In the genomic region with DNA sequence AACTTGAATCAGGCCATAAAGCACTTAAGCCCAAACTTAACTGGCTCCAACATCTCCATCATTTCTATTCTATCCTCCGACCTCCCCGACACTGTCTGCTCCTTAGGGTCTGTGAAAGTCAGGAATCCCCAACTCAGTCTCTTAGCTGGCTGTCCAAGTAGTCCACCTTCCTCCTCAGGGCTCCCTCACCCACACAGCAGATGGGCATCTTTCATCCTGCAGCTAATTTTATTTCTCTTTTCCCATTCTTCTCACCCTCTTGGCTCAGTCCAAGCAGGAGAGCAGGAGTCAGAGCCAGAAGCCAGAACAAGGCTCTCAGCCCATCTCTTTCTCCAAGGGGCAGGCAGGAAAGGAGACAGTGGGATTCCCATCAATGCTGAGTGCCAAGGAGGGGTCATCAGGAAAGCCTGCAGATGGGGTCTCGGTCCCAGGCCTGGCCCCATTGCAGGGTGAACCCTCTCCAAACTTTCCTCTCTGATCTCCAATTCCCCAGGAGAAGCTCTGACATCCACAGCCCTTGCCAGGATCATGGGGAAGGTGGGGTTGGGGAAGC, we compare ENCODE assay signal across 18 cellular contexts. TPM values are rescaled to one million over a fixed set of nuclear protein-coding genes. Genes with fewer than 3 reads are reported as not detected.
DNase-seq lines count a peak whose midpoint lies in the region; ATAC-seq and TF ChIP-seq lines count a peak whose summit lies in the region.
"Had no signal": no experiment of that assay in that cellular context is flagged by ENCODE, and none has a peak within 500 bp of the region (broad histone marks: within the 10 kb centered on the region; RNA-seq: fewer than 3 reads in every experiment).

No MANE protein-coding gene starts in this region.

- no peaks in the 10 kb centered on the region for H3K27me3 ChIP-seq in left ventricle myocardium inferior (ENCODE audit: low read depth)
- H3K27me3 ChIP-seq in naive thymus-derived CD4-positive, alpha-beta T cell (ENCODE audit: control insufficient read depth in 2 of 2, insufficient read depth in 2 of 2, low read length in 2 of 2), result no peaks in the 10 kb centered on the region
- no peaks in the 10 kb centered on the region for H3K27me3 ChIP-seq in gastrocnemius medialis

- POLR2A ChIA-PET in naive thymus-derived CD4-positive, alpha-beta T cell (lab: Charles Lee), result interaction anchor here (1.0 to 3.5 kb wide), 4 partner anchors 8 to 196 kb away, joined by 3 to 14 read pairs (median 4); a partner anchor contains a TSS

- H3K9me3 ChIP-seq in left ventricle myocardium inferior (replicated peaks), result no peaks in the 10 kb centered on the region
- H3K9me3 ChIP-seq in T-helper 17 cell (ENCODE audit: control insufficient read depth, low read length, poor library complexity, severe bottlenecking), result no peaks in the 10 kb centered on the region
- no peaks in the 10 kb centered on the region for H3K9me3 ChIP-seq in naive thymus-derived CD4-positive, alpha-beta T cell (ENCODE audit: control insufficient read depth in 2 of 3, low read length in 3 of 3)
- H3K9me3 ChIP-seq in gastrocnemius medialis, result no peaks in the 10 kb centered on the region

- in situ Hi-C loops in gastrocnemius medialis (cut with MboI; ENCODE audit: low sequenced_read_pairs in 4 of 4), result no loop called here

- H3K36me3 Mint-ChIP-seq in T-helper 17 cell (ENCODE audit: low read depth), result peaks cover 3% of the 10 kb centered on the region
- H3K36me3 Mint-ChIP-seq in naive thymus-derived CD4-positive, alpha-beta T cell, result no peaks in the 10 kb centered on the region

- H3K9me3 Mint-ChIP-seq in naive thymus-derived CD4-positive, alpha-beta T cell, result no peaks in the 10 kb centered on the region

- peaks cover 35% of the 10 kb centered on the region for H3K4me1 Mint-ChIP-seq in T-helper 17 cell
- peaks cover 24 to 64% (median 50%) of the 10 kb centered on the region in 7 donors for H3K4me1 Mint-ChIP-seq in naive thymus-derived CD4-positive, alpha-beta T cell

- no peak for TF ChIP-seq POLR2A in gastrocnemius medialis (IDR thresholded peaks at IDR 0.05)

- intact Hi-C loops in left ventricle myocardium superior (cut with micrococcal nuclease) (loop anchor here (10.0 kb wide), 1 partner anchor 64 kb away; no protein-coding TSS in a partner anchor), left ventricle myocardium inferior (cut with micrococcal nuclease) (loop anchor here (2.0 to 10.0 kb wide), 2 partner anchors 46 to 74 kb away; a partner anchor contains a TSS), gastrocnemius medialis (cut with DNase I; ENCODE audit: low total_unique reads) (no loop called here)
- intact Hi-C loops in naive thymus-derived CD4-positive, alpha-beta T cell (cut with micrococcal nuclease), result no loop called here

- ATAC-seq in left ventricle myocardium superior (no peak), T-helper 17 cell (no peak), gastrocnemius medialis (no peak)
- no peak for ATAC-seq in naive thymus-derived CD4-positive, alpha-beta T cell
- ATAC-seq: HCT116 had no signal

- H3K36me3 ChIP-seq in left ventricle myocardium inferior, result no peaks in the 10 kb centered on the region
- no peaks in the 10 kb centered on the region for H3K36me3 ChIP-seq in naive thymus-derived CD4-positive, alpha-beta T cell (ENCODE audit: control insufficient read depth in 2 of 3, insufficient read depth in 3 of 3, low read length in 3 of 3)
- no peaks in the 10 kb centered on the region for H3K36me3 ChIP-seq in gastrocnemius medialis

- TF ChIP-seq CTCF in left ventricle myocardium inferior (IDR thresholded peaks at IDR 0.05; ENCODE audit: borderline replicate concordance) (no peak), gastrocnemius medialis (IDR thresholded peaks at IDR 0.05 in 4 of 5, conservative IDR thresholded peaks at IDR 0.05 in 1 of 5) (no peak)

- H3K4me1 ChIP-seq in left ventricle myocardium inferior, result peaks cover 32% of the 10 kb centered on the region
- H3K4me1 ChIP-seq in naive thymus-derived CD4-positive, alpha-beta T cell (ENCODE audit: control insufficient read depth in 2 of 2, insufficient read depth in 2 of 2, low read length in 2 of 2), result peaks cover 25 to 38% of the 10 kb centered on the region in 2 donors
- H3K4me1 ChIP-seq in gastrocnemius medialis, result peaks cover 3 to 7% of the 10 kb centered on the region in 2 donors

- peak; percentile 2 for DNase-seq in left ventricle myocardium superior
- no peak for DNase-seq in left ventricle myocardium inferior
- DNase-seq in T-helper 17 cell, result no peak
- no peak for DNase-seq in naive thymus-derived CD4-positive, alpha-beta T cell
- no peak for DNase-seq in NCI-H1417 (lab: John Stamatoyannopoulos, UW)
- no peak for DNase-seq in gastrocnemius medialis
- DNase-seq in NCI-H345 treated with DMSO at 0.1 percent for 48 hours (lab: John Stamatoyannopoulos, UW; ENCODE audit: unreplicated experiment), result no peak
- DNase-seq: DMS53; GDM1; KG1; NCI-H1092; NCI-H1436 treated with DMSO at 0.1 percent for 48 hours; NCI-H1930; NCI-H226; NCI-H524; NCI-H774; NK-92 treated with Interleukin-12 subunit alpha and Interleukin-12 subunit beta, amount 100 ng/mL, for 24 hours had no signal

- peaks cover 13% of the 10 kb centered on the region for H3K27me3 Mint-ChIP-seq in T-helper 17 cell
- peaks cover 0 to 28% (median 0%) of the 10 kb centered on the region in 5 donors for H3K27me3 Mint-ChIP-seq in naive thymus-derived CD4-positive, alpha-beta T cell

- H3K4me3 Mint-ChIP-seq in T-helper 17 cell, result peak overlapping the region; percentile 63
- H3K4me3 Mint-ChIP-seq in naive thymus-derived CD4-positive, alpha-beta T cell, result peak overlapping the region in 8 of 10 donors; percentile 15 to 75 (median 68)

- peak overlapping the region; percentile 79 for H3K27ac Mint-ChIP-seq in T-helper 17 cell
- peak overlapping the region in 8 of 9 donors; percentile 73 to 95 (median 86) for H3K27ac Mint-ChIP-seq in naive thymus-derived CD4-positive, alpha-beta T cell

- CTCF ChIA-PET in naive thymus-derived CD4-positive, alpha-beta T cell (lab: Charles Lee), result interaction anchor here (1.3 to 4.1 kb wide), 4 partner anchors 13 to 101 kb away, joined by 4 to 16 read pairs (median 8); no protein-coding TSS in a partner anchor

- H3K27ac ChIP-seq in left ventricle myocardium inferior (replicated peaks) (no peak overlapping the region), gastrocnemius medialis (no peak overlapping the region)
- H3K27ac ChIP-seq in naive thymus-derived CD4-positive, alpha-beta T cell (ENCODE audit: low read depth, low read length), result peak overlapping the region; percentile 56

- H3K4me3 ChIP-seq in left ventricle myocardium inferior (no peak overlapping the region), gastrocnemius medialis (no peak overlapping the region)
- H3K4me3 ChIP-seq in naive thymus-derived CD4-positive, alpha-beta T cell (ENCODE audit: low read length), result no peak overlapping the region

RNA-seq across cellular contexts. Expression of a gene that starts 40.4 kb away (rescaled TPM):
- 18.3 TPM for total RNA-seq in left ventricle myocardium superior
- total RNA-seq in left ventricle myocardium inferior, result 36.2 TPM
- total RNA-seq in T-helper 17 cell, result 10 to 100 TPM; 12.5 to 37.4 TPM
- 1 to 10 TPM; 4.8 to 8.2 (median 6.3) TPM for total RNA-seq in naive thymus-derived CD4-positive, alpha-beta T cell
- polyA plus RNA-seq in naive thymus-derived CD4-positive, alpha-beta T cell, result 1 to 10 TPM; 5.7 to 6.0 TPM
- 1 to 10 TPM; 3.5 to 9.7 (median 6.2) TPM for total RNA-seq in gastrocnemius medialis

Comparison
In these comparisons a context has a peak if more than half of its experiments do, and no peak if none do; other contexts are left out.
1. intact Hi-C loops: an anchor here in left ventricle myocardium superior (10.0 kb wide) and left ventricle myocardium inferior (2.0 to 10.0 kb wide); none called in naive thymus-derived CD4-positive, alpha-beta T cell and gastrocnemius medialis.